1 cellular context compared by ENCODE assay signal in genomic region chr3:38647217-38647970, GRCh38.
TF ChIP-seq lines count a peak whose summit lies in the region.

No MANE protein-coding gene starts in this region.

TF ChIP-seq in SK-N-SH, 30 proteins besides CTCF, POLR2A, EP300 and RAD21:
- TF ChIP-seq ELF1 (IDR thresholded peaks at IDR 0.05): no peak
- TF ChIP-seq SMC3 (IDR thresholded peaks at IDR 0.05; ENCODE audit: low read depth, low read length): no peak
- TF ChIP-seq, protein P1, sequence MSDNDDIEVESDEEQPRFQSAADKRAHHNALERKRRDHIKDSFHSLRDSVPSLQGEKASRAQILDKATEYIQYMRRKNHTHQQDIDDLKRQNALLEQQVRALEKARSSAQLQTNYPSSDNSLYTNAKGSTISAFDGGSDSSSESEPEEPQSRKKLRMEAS (IDR thresholded peaks at IDR 0.05; ENCODE audit: low read depth): no peak
- TF ChIP-seq GATA2 (CRISPR knock-in tag; IDR thresholded peaks at IDR 0.05): no peak
- no peak for TF ChIP-seq IRF3 (IDR thresholded peaks at IDR 0.05; ENCODE audit: low read depth, low read length)
- TF ChIP-seq POLR2AphosphoS5 (IDR thresholded peaks at IDR 0.05; ENCODE audit: low read depth, low read length): no peak
- TF ChIP-seq CHD2 (IDR thresholded peaks at IDR 0.05; ENCODE audit: low read length, partially characterized antibody): no peak
- TF ChIP-seq TAF1 (IDR thresholded peaks at IDR 0.05; ENCODE audit: borderline replicate concordance, low read depth, low read length): no peak
- TF ChIP-seq YY1 (IDR thresholded peaks at IDR 0.05; ENCODE audit: low read depth): no peak
